ENCODE assay signal across 10 cellular contexts in genomic region chr22:37803636-37804371, GRCh38. TPM values are rescaled to one million over a fixed set of nuclear protein-coding genes. Genes with fewer than 3 reads are reported as not detected.
DNase-seq lines count a peak whose midpoint lies in the region; ATAC-seq and TF ChIP-seq lines count a peak whose summit lies in the region.
"Had no signal": no experiment of that assay in that cellular context is flagged by ENCODE, and none has a peak within 500 bp of the region (broad histone marks: within the 10 kb centered on the region; RNA-seq: fewer than 3 reads in every experiment).

No MANE protein-coding gene starts in this region.

- H3K36me3 Mint-ChIP-seq in CD14-positive monocyte (peaks cover 8 to 16% of the 10 kb centered on the region in 2 donors), IgD-negative memory B cell (no peaks in the 10 kb centered on the region)
- H3K36me3 Mint-ChIP-seq in natural killer cell treated with Interleukin-12 subunit alpha and Interleukin-12 subunit beta and Interleukin-15 and Interleukin-18, amount 100 ng/mL, for 72 hours, result peaks cover 4% of the 10 kb centered on the region

- H3K36me3 ChIP-seq in breast epithelium, result no peaks in the 10 kb centered on the region

- DNase-seq in CD14-positive monocyte (ENCODE audit: low spot score) (no peak), breast epithelium (ENCODE audit: low spot score in 2 of 2) (no peak), Right ventricle myocardium inferior (ENCODE audit: missing footprints) (no peak), dermis blood vessel endothelial cell (no peak)
- no peak for DNase-seq in natural killer cell treated with Interleukin-12 subunit alpha and Interleukin-12 subunit beta and Interleukin-15 and Interleukin-18, amount 100 ng/mL, for 72 hours (ENCODE audit: low spot score)

- TF ChIP-seq POLR2A in breast epithelium (IDR thresholded peaks at IDR 0.05), result no peak

- H3K27me3 ChIP-seq in breast epithelium, result no peaks in the 10 kb centered on the region

- H3K27ac ChIP-seq in breast epithelium, result peak overlapping the region; percentile 94 to 98

- no peak for ATAC-seq in natural killer cell treated with Interleukin-12 subunit alpha and Interleukin-12 subunit beta and Interleukin-15 and Interleukin-18, amount 100 ng/mL, for 72 hours
- ATAC-seq in HG02678 (IDR thresholded peaks at IDR 0.05; ENCODE audit: unreplicated experiment) (no peak), Right ventricle myocardium inferior (no peak), GM19397 (IDR thresholded peaks at IDR 0.05; ENCODE audit: unreplicated experiment) (no peak)

- H3K4me1 Mint-ChIP-seq in CD14-positive monocyte, result peaks cover 54% of the 10 kb centered on the region
- peaks cover 10 to 27% (median 22%) of the 10 kb centered on the region in 3 donors for H3K4me1 Mint-ChIP-seq in IgD-negative memory B cell
- H3K4me1 Mint-ChIP-seq in natural killer cell treated with Interleukin-12 subunit alpha and Interleukin-12 subunit beta and Interleukin-15 and Interleukin-18, amount 100 ng/mL, for 72 hours (ENCODE audit: low read depth in 2 of 2), result peaks cover 21 to 38% of the 10 kb centered on the region in 2 donors

- peaks cover 63 to 75% (median 68%) of the 10 kb centered on the region in 3 donors for H3K27me3 Mint-ChIP-seq in CD14-positive monocyte (ENCODE audit: low read depth in 3 of 3)
- peaks cover 52% of the 10 kb centered on the region for H3K27me3 Mint-ChIP-seq in IgD-negative memory B cell
- peaks cover 27 to 32% of the 10 kb centered on the region in 2 donors for H3K27me3 Mint-ChIP-seq in natural killer cell treated with Interleukin-12 subunit alpha and Interleukin-12 subunit beta and Interleukin-15 and Interleukin-18, amount 100 ng/mL, for 72 hours

- intact Hi-C loops in CD14-positive monocyte (cut with micrococcal nuclease) (loop anchor here in 1 of 2 donors (10.0 kb wide), 1 partner anchor 119 kb away; the partner anchor contains the start of gene NOL12), breast epithelium (cut with DNase I; ENCODE audit: low total_unique reads) (no loop called here), Right ventricle myocardium inferior (cut with DNase I) (loop anchor here (2.0 kb wide), 1 partner anchor 59 kb away; no protein-coding TSS in a partner anchor)

- H3K9me3 ChIP-seq in breast epithelium, result no peaks in the 10 kb centered on the region

- H3K27ac Mint-ChIP-seq in CD14-positive monocyte, result peak overlapping the region in 1 of 7 donors; percentile 70
- H3K27ac Mint-ChIP-seq in IgD-negative memory B cell, result peak overlapping the region in 1 of 3 donors; percentile 85
- no peak overlapping the region for H3K27ac Mint-ChIP-seq in natural killer cell treated with Interleukin-12 subunit alpha and Interleukin-12 subunit beta and Interleukin-15 and Interleukin-18, amount 100 ng/mL, for 72 hours

- TF ChIP-seq CTCF in CD14-positive monocyte (IDR thresholded peaks at IDR 0.05), result no peak
- no peak for TF ChIP-seq CTCF in breast epithelium (IDR thresholded peaks at IDR 0.05)

- H3K4me3 ChIP-seq in breast epithelium, result peak overlapping the region; percentile 58 to 78 (median 69)

- peaks cover 4 to 12% of the 10 kb centered on the region in 2 donors for H3K4me1 ChIP-seq in breast epithelium

- H3K4me3 Mint-ChIP-seq in CD14-positive monocyte (peak overlapping the region; percentile 60 to 88), IgD-negative memory B cell (peak overlapping the region; percentile 25 to 79 (median 68))
- peak overlapping the region; percentile 45 for H3K4me3 Mint-ChIP-seq in natural killer cell treated with Interleukin-12 subunit alpha and Interleukin-12 subunit beta and Interleukin-15 and Interleukin-18, amount 100 ng/mL, for 72 hours

- H3K9me3 Mint-ChIP-seq in CD14-positive monocyte (peaks cover 0 to 17% (median 7%) of the 10 kb centered on the region in 7 donors), IgD-negative memory B cell (peaks cover 0 to 2% (median 0%) of the 10 kb centered on the region in 3 donors)
- peaks cover 3% of the 10 kb centered on the region for H3K9me3 Mint-ChIP-seq in natural killer cell treated with Interleukin-12 subunit alpha and Interleukin-12 subunit beta and Interleukin-15 and Interleukin-18, amount 100 ng/mL, for 72 hours

RNA-seq across cellular contexts. Expression of gene GCAT, which starts 3.9 kb away (rescaled TPM):
- polyA plus RNA-seq in CD14-positive monocyte (1 to 10 TPM; 1.1 to 1.9 TPM), IgD-negative memory B cell (0.51 TPM)
- total RNA-seq in breast epithelium (10 to 100 TPM; 17.3 to 23.7 (median 21.6) TPM), Right ventricle myocardium inferior (44.1 TPM), dermis blood vessel endothelial cell (24.5 and 37.6 TPM in 2 replicates)
- total RNA-seq in natural killer cell treated with Interleukin-12 subunit alpha and Interleukin-12 subunit beta and Interleukin-15 and Interleukin-18, amount 100 ng/mL, for 72 hours, result 10 to 100 TPM; 11.5 to 12.3 TPM

RNA-seq across cellular contexts. Expression of gene GALR3, which starts 19.4 kb away (rescaled TPM):
- polyA plus RNA-seq in CD14-positive monocyte (not detected), IgD-negative memory B cell (not detected)
- total RNA-seq in breast epithelium (under 1 TPM in 1 of 3 donors, not detected in 2; 0.44 TPM), Right ventricle myocardium inferior (not detected), dermis blood vessel endothelial cell (0.14 TPM in 1 of 2 replicates, not detected in the other)
- not detected for total RNA-seq in natural killer cell treated with Interleukin-12 subunit alpha and Interleukin-12 subunit beta and Interleukin-15 and Interleukin-18, amount 100 ng/mL, for 72 hours
- total RNA-seq: bronchial epithelial cell, mononuclear cell had no signal

RNA-seq across cellular contexts. Expression of gene ANKRD54, which starts 40.3 kb away (rescaled TPM):
- polyA plus RNA-seq in CD14-positive monocyte, result 1 to 10 TPM; 7.4 to 9.5 TPM
- polyA plus RNA-seq in IgD-negative memory B cell, result 11.3 TPM
- total RNA-seq in breast epithelium, result 10 to 100 TPM; 27.5 to 41.3 (median 34.9) TPM
- 10 to 100 TPM; 23.2 to 42.2 TPM for total RNA-seq in natural killer cell treated with Interleukin-12 subunit alpha and Interleukin-12 subunit beta and Interleukin-15 and Interleukin-18, amount 100 ng/mL, for 72 hours
- 16.0 TPM for total RNA-seq in Right ventricle myocardium inferior
- total RNA-seq in dermis blood vessel endothelial cell, result 43.6 and 44.3 TPM in 2 replicates

RNA-seq across cellular contexts. Expression of gene EIF3L, which starts 45.4 kb away (rescaled TPM):
- polyA plus RNA-seq in CD14-positive monocyte (100 to 1,000 TPM; 209 to 246 TPM), IgD-negative memory B cell (344 TPM)
- total RNA-seq in breast epithelium (100 to 1,000 TPM; 471 to 569 (median 490) TPM), Right ventricle myocardium inferior (385 TPM), dermis blood vessel endothelial cell (358 and 454 TPM in 2 replicates)
- total RNA-seq in natural killer cell treated with Interleukin-12 subunit alpha and Interleukin-12 subunit beta and Interleukin-15 and Interleukin-18, amount 100 ng/mL, for 72 hours, result 100 to 1,000 TPM; 271 to 340 TPM
